In genomic region chrX:72621619-72622485, GRCh38 we compare ENCODE assay signal across 9 cellular contexts. TPM values are rescaled to one million over a fixed set of nuclear protein-coding genes. Genes with fewer than 3 reads are reported as not detected.
A peak's percentile ranks its signal among the peaks of the same experiment; 100 is the strongest.
DNase-seq lines count a peak whose midpoint lies in the region; ATAC-seq and TF ChIP-seq lines count a peak whose summit lies in the region.
"Had no signal": no experiment of that assay in that cellular context is flagged by ENCODE, and none has a peak within 500 bp of the region (broad histone marks: within the 10 kb centered on the region; RNA-seq: fewer than 3 reads in every experiment).

No MANE protein-coding gene starts in this region.

- peak overlapping the region; percentile 28 for H3K27ac Mint-ChIP-seq in chondrocyte (ENCODE audit: unreplicated experiment)
- no peak overlapping the region for H3K27ac Mint-ChIP-seq in naive thymus-derived CD8-positive, alpha-beta T cell

- H2BK15ac ChIP-seq in mesendoderm (replicated peaks; ENCODE audit: low read depth) = no peak overlapping the region

- H3K79me2 ChIP-seq in mesendoderm (ENCODE audit: control insufficient read depth, insufficient read depth, low read length) = no peaks in the 10 kb centered on the region

- no peak overlapping the region for H3K27ac ChIP-seq in mesendoderm (ENCODE audit: low read depth, low read length)
- H3K27ac ChIP-seq: VCaP had no signal

- DNase-seq in AG20443 (ENCODE audit: low spot score) (peak; percentile 6), chondrocyte (ENCODE audit: low spot score) (no peak), epidermal melanocyte (ENCODE audit: insufficient read length, low spot score) (no peak), SHP77 (lab: John Stamatoyannopoulos, UW) (no peak), mesendoderm (no peak)
- DNase-seq in naive thymus-derived CD8-positive, alpha-beta T cell = no peak

- peaks cover 4% of the 10 kb centered on the region for H3K9me3 Mint-ChIP-seq in chondrocyte (ENCODE audit: low read depth)
- H3K9me3 Mint-ChIP-seq in naive thymus-derived CD8-positive, alpha-beta T cell = peaks cover 0 to 4% (median 0%) of the 10 kb centered on the region in 9 donors

- no peaks in the 10 kb centered on the region for H3K36me3 Mint-ChIP-seq in chondrocyte (ENCODE audit: low read depth)
- H3K36me3 Mint-ChIP-seq in naive thymus-derived CD8-positive, alpha-beta T cell = no peaks in the 10 kb centered on the region

- ATAC-seq in GM19463 (IDR thresholded peaks at IDR 0.05; ENCODE audit: unreplicated experiment) (peak; percentile 89), HG03432 (IDR thresholded peaks at IDR 0.05; ENCODE audit: unreplicated experiment) (peak; percentile 96)
- no peak for ATAC-seq in naive thymus-derived CD8-positive, alpha-beta T cell

- H2BK120ac ChIP-seq in mesendoderm (ENCODE audit: low read depth, low read length) = no peak overlapping the region

- H3K4me1 Mint-ChIP-seq in chondrocyte (ENCODE audit: low read depth) = peaks cover 30% of the 10 kb centered on the region
- H3K4me1 Mint-ChIP-seq in naive thymus-derived CD8-positive, alpha-beta T cell = no peaks in the 10 kb centered on the region

- H3K56ac ChIP-seq in mesendoderm (ENCODE audit: low read length) = no peak overlapping the region

- WGBS in mesendoderm (ENCODE audit: extremely low coverage, insufficient coverage, low lambda C conversion rate) = no CpG with 5 or more reads among the region's 4 CpGs

- H3K27me3 Mint-ChIP-seq in chondrocyte (ENCODE audit: low read depth) = no peaks in the 10 kb centered on the region
- H3K27me3 Mint-ChIP-seq in naive thymus-derived CD8-positive, alpha-beta T cell = peaks cover 0 to 2% (median 0%) of the 10 kb centered on the region in 5 donors

- H3K27me3 ChIP-seq in mesendoderm (ENCODE audit: insufficient read depth, low read length, poor library complexity) = no peaks in the 10 kb centered on the region

- H3K4me3 ChIP-seq in mesendoderm (ENCODE audit: low read length) = no peak overlapping the region

- no peak overlapping the region for H3K18ac ChIP-seq in mesendoderm (ENCODE audit: low read length)

- H4K8ac ChIP-seq in mesendoderm (ENCODE audit: low read depth, low read length) = no peak overlapping the region

- no peak overlapping the region for H3K23ac ChIP-seq in mesendoderm (ENCODE audit: low read length)

- no peak overlapping the region for H3K4me2 ChIP-seq in mesendoderm (ENCODE audit: low read length)

- no peaks in the 10 kb centered on the region for H3K4me1 ChIP-seq in mesendoderm (ENCODE audit: control insufficient read depth, low read depth, low read length)

- no peak for TF ChIP-seq CTCF in chondrocyte (IDR thresholded peaks at IDR 0.05)

- H3K9ac ChIP-seq in mesendoderm (ENCODE audit: low read length) = no peak overlapping the region

- POLR2A ChIA-PET in naive thymus-derived CD8-positive, alpha-beta T cell (lab: Charles Lee) = no interaction called here

- H4K5ac ChIP-seq in mesendoderm (ENCODE audit: low read length) = no peak overlapping the region

- no peaks in the 10 kb centered on the region for H3K36me3 ChIP-seq in mesendoderm (ENCODE audit: control insufficient read depth, insufficient read depth, low read length)

- H3K4ac ChIP-seq in mesendoderm (ENCODE audit: low read depth, low read length) = no peak overlapping the region

- no peak overlapping the region for H3K4me3 Mint-ChIP-seq in chondrocyte (ENCODE audit: unreplicated experiment)
- H3K4me3 Mint-ChIP-seq in naive thymus-derived CD8-positive, alpha-beta T cell = no peak overlapping the region

- H2AK5ac ChIP-seq in mesendoderm (ENCODE audit: low read length) = no peak overlapping the region

- no peak overlapping the region for H2BK5ac ChIP-seq in mesendoderm (ENCODE audit: low read length)

- H3K79me1 ChIP-seq in mesendoderm (ENCODE audit: low read length) = no peaks in the 10 kb centered on the region

RNA-seq across cellular contexts. Expression of gene HDAC8, which starts 49.2 kb away (rescaled TPM):
- total RNA-seq in chondrocyte = 22.2 to 35.1 TPM (median 23.0 TPM) in 3 replicates
- 11.7 TPM for polyA plus RNA-seq in mesendoderm (2013, experiment 1 of 2)
- 11.9 TPM for polyA plus RNA-seq in mesendoderm (2013, experiment 2 of 2)
- 10 to 100 TPM; 18.7 to 21.9 TPM for total RNA-seq in naive thymus-derived CD8-positive, alpha-beta T cell
- 10 to 100 TPM; 11.5 to 14.0 (median 12.7) TPM for polyA plus RNA-seq in naive thymus-derived CD8-positive, alpha-beta T cell

Comparison
In these comparisons a context has a peak if more than half of its experiments do, and no peak if none do; other contexts are left out.
1. ATAC-seq: peak in GM19463 (single experiment) and HG03432 (single experiment); none in naive thymus-derived CD8-positive, alpha-beta T cell (0 of 2).